ENCODE assay signal across 8 cellular contexts in genomic region chr7:151081170-151082101, GRCh38. TPM values are rescaled to one million over a fixed set of nuclear protein-coding genes. Genes with fewer than 3 reads are reported as not detected.
DNase-seq lines count a peak whose midpoint lies in the region; ATAC-seq and TF ChIP-seq lines count a peak whose summit lies in the region.

No MANE protein-coding gene starts in this region.

- H3K4me1 ChIP-seq in iPS-15b (ENCODE audit: control insufficient read depth, insufficient read depth, low read length) = peaks cover 8% of the 10 kb centered on the region

- peaks cover 54% of the 10 kb centered on the region for H3K4me1 Mint-ChIP-seq in HFFc6 (ENCODE audit: low read depth)
- H3K4me1 Mint-ChIP-seq in activated naive CD8-positive, alpha-beta T cell treated with anti-CD3 and anti-CD28 coated beads, Interleukin-2, amount 10 ng/mL, durations not matched to agents 7 days and 5 days = peaks cover 31% of the 10 kb centered on the region
- peaks cover 64% of the 10 kb centered on the region for H3K4me1 Mint-ChIP-seq in stimulated activated memory B cell treated with anti-CD40 and anti-IgM and Interleukin-4, amounts not matched to agents 10 μg/mL and 1 μg/mL and 100 μg/mL, for 72 hours

- H3K9me3 Mint-ChIP-seq in HFFc6 = no peaks in the 10 kb centered on the region
- H3K9me3 Mint-ChIP-seq in activated naive CD8-positive, alpha-beta T cell treated with anti-CD3 and anti-CD28 coated beads, Interleukin-2, amount 10 ng/mL, durations not matched to agents 7 days and 5 days = no peaks in the 10 kb centered on the region
- no peaks in the 10 kb centered on the region for H3K9me3 Mint-ChIP-seq in stimulated activated memory B cell treated with anti-CD40 and anti-IgM and Interleukin-4, amounts not matched to agents 10 μg/mL and 1 μg/mL and 100 μg/mL, for 72 hours

- no peak for TF ChIP-seq CTCF in HFFc6 (IDR thresholded peaks at IDR 0.05)

- H3K9me3 ChIP-seq in iPS-15b (ENCODE audit: control insufficient read depth, insufficient read depth, low read length) = no peaks in the 10 kb centered on the region

- POLR2A ChIA-PET in activated naive CD8-positive, alpha-beta T cell treated with anti-CD3 and anti-CD28 coated beads, Interleukin-2, amount 10 ng/mL, durations not matched to agents 7 days and 5 days (lab: Charles Lee) = interaction anchor here (0.8 to 3.9 kb wide), 6 partner anchors 9 to 68 kb away, joined by 3 to 32 read pairs (median 4); partner anchors contain the start of genes ABCB8, CDK5 and SLC4A2

- H3K36me3 Mint-ChIP-seq in HFFc6 (ENCODE audit: low read depth) = peaks cover 4% of the 10 kb centered on the region; the same call in 1 of the 2 replicates
- H3K36me3 Mint-ChIP-seq in activated naive CD8-positive, alpha-beta T cell treated with anti-CD3 and anti-CD28 coated beads, Interleukin-2, amount 10 ng/mL, durations not matched to agents 7 days and 5 days = peaks cover 9% of the 10 kb centered on the region
- H3K36me3 Mint-ChIP-seq in stimulated activated memory B cell treated with anti-CD40 and anti-IgM and Interleukin-4, amounts not matched to agents 10 μg/mL and 1 μg/mL and 100 μg/mL, for 72 hours = peaks cover under 1% of the 10 kb centered on the region

- peaks cover 8% of the 10 kb centered on the region for H3K36me3 ChIP-seq in iPS-15b (ENCODE audit: control insufficient read depth, insufficient read depth, low read length)

- peak overlapping the region; percentile 47 for H3K9ac ChIP-seq in iPS-15b (ENCODE audit: low read depth, low read length)

- peaks cover 3% of the 10 kb centered on the region for H3K27me3 Mint-ChIP-seq in HFFc6 (ENCODE audit: insufficient read depth)
- H3K27me3 Mint-ChIP-seq in activated naive CD8-positive, alpha-beta T cell treated with anti-CD3 and anti-CD28 coated beads, Interleukin-2, amount 10 ng/mL, durations not matched to agents 7 days and 5 days = peaks cover 13% of the 10 kb centered on the region
- no peaks in the 10 kb centered on the region for H3K27me3 Mint-ChIP-seq in stimulated activated memory B cell treated with anti-CD40 and anti-IgM and Interleukin-4, amounts not matched to agents 10 μg/mL and 1 μg/mL and 100 μg/mL, for 72 hours

- H3K4me3 ChIP-seq in iPS-15b (ENCODE audit: low read depth, low read length) = peak overlapping the region; percentile 91

- H3K4me3 Mint-ChIP-seq in HFFc6 = peak overlapping the region; percentile 90
- H3K4me3 Mint-ChIP-seq in activated naive CD8-positive, alpha-beta T cell treated with anti-CD3 and anti-CD28 coated beads, Interleukin-2, amount 10 ng/mL, durations not matched to agents 7 days and 5 days = peak overlapping the region; percentile 100
- peak overlapping the region; percentile 97 for H3K4me3 Mint-ChIP-seq in stimulated activated memory B cell treated with anti-CD40 and anti-IgM and Interleukin-4, amounts not matched to agents 10 μg/mL and 1 μg/mL and 100 μg/mL, for 72 hours

- no peak for ATAC-seq in activated naive CD8-positive, alpha-beta T cell treated with anti-CD3 and anti-CD28 coated beads, Interleukin-2, amount 10 ng/mL, durations not matched to agents 7 days and 5 days (ENCODE audit: low read depth)
- no peak for ATAC-seq in stimulated activated memory B cell treated with anti-CD40 and anti-IgM and Interleukin-4, amounts not matched to agents 10 μg/mL and 1 μg/mL and 100 μg/mL, for 72 hours

- peaks cover 20% of the 10 kb centered on the region for H3K27me3 ChIP-seq in iPS-15b (ENCODE audit: control insufficient read depth, insufficient read depth, low read length)

- peak overlapping the region; percentile 80 for H3K27ac Mint-ChIP-seq in HFFc6
- H3K27ac Mint-ChIP-seq in activated naive CD8-positive, alpha-beta T cell treated with anti-CD3 and anti-CD28 coated beads, Interleukin-2, amount 10 ng/mL, durations not matched to agents 7 days and 5 days = peak overlapping the region; percentile 65
- peak overlapping the region; percentile 88 for H3K27ac Mint-ChIP-seq in stimulated activated memory B cell treated with anti-CD40 and anti-IgM and Interleukin-4, amounts not matched to agents 10 μg/mL and 1 μg/mL and 100 μg/mL, for 72 hours

- DNase-seq in AG20443 (ENCODE audit: low spot score) (peak; percentile 40), HFFc6 (no peak), GF-D8 (lab: John Stamatoyannopoulos, UW) (no peak), superior temporal gyrus (ENCODE audit: extremely low spot score) (no peak), SW480 (ENCODE audit: low spot score) (no peak)
- no peak for DNase-seq in activated naive CD8-positive, alpha-beta T cell treated with anti-CD3 and anti-CD28 coated beads, Interleukin-2, amount 10 ng/mL, durations not matched to agents 7 days and 5 days

RNA-seq across cellular contexts. Expression of gene FASTK, which starts 0.8 kb away (rescaled TPM):
- 10 to 100 TPM; 83.8 to 97.0 (median 92.4) TPM for total RNA-seq in HFFc6 (2021; fragmentation: NEBNext Ultra II Directional; extraction: Animal tissue kit (Norgen Biotek cat#: 25700))
- total RNA-seq in activated naive CD8-positive, alpha-beta T cell treated with anti-CD3 and anti-CD28 coated beads, Interleukin-2, amount 10 ng/mL, durations not matched to agents 7 days and 5 days = 100 to 1,000 TPM in 1 of 2 experiments, 10 to 100 TPM in 1; 96.5 to 100 TPM

RNA-seq across cellular contexts. Expression of gene TMUB1, which starts 1.9 kb away (rescaled TPM):
- 10 to 100 TPM; 44.0 to 57.8 (median 51.9) TPM for total RNA-seq in HFFc6 (2021; fragmentation: NEBNext Ultra II Directional; extraction: Animal tissue kit (Norgen Biotek cat#: 25700))
- 10 to 100 TPM; 75.7 to 78.3 TPM for total RNA-seq in activated naive CD8-positive, alpha-beta T cell treated with anti-CD3 and anti-CD28 coated beads, Interleukin-2, amount 10 ng/mL, durations not matched to agents 7 days and 5 days

RNA-seq across cellular contexts. Expression of gene AGAP3, which starts 4.8 kb away (rescaled TPM):
- total RNA-seq in HFFc6 (2021; fragmentation: NEBNext Ultra II Directional; extraction: Animal tissue kit (Norgen Biotek cat#: 25700)) = 100 to 1,000 TPM in 1 of 6 experiments, 10 to 100 TPM in 5; 73.3 to 104 (median 82.2) TPM
- 10 to 100 TPM; 31.7 to 32.7 TPM for total RNA-seq in activated naive CD8-positive, alpha-beta T cell treated with anti-CD3 and anti-CD28 coated beads, Interleukin-2, amount 10 ng/mL, durations not matched to agents 7 days and 5 days

RNA-seq across cellular contexts. Expression of gene SLC4A2, which starts 22.0 kb away (rescaled TPM):
- total RNA-seq in HFFc6 (2021; fragmentation: NEBNext Ultra II Directional; extraction: Animal tissue kit (Norgen Biotek cat#: 25700)) = 100 to 1,000 TPM; 153 to 188 (median 164) TPM
- total RNA-seq in activated naive CD8-positive, alpha-beta T cell treated with anti-CD3 and anti-CD28 coated beads, Interleukin-2, amount 10 ng/mL, durations not matched to agents 7 days and 5 days = 10 to 100 TPM; 86.8 to 89.9 TPM

RNA-seq across cellular contexts. Expression of gene CDK5, which starts 23.7 kb away (rescaled TPM):
- 10 to 100 TPM; 31.3 to 37.3 (median 33.4) TPM for total RNA-seq in HFFc6 (2021; fragmentation: NEBNext Ultra II Directional; extraction: Animal tissue kit (Norgen Biotek cat#: 25700))
- 10 to 100 TPM; 15.3 to 15.9 TPM for total RNA-seq in activated naive CD8-positive, alpha-beta T cell treated with anti-CD3 and anti-CD28 coated beads, Interleukin-2, amount 10 ng/mL, durations not matched to agents 7 days and 5 days
